Comparison of ENCODE assay signal across 1 cellular context in the genomic region with DNA sequence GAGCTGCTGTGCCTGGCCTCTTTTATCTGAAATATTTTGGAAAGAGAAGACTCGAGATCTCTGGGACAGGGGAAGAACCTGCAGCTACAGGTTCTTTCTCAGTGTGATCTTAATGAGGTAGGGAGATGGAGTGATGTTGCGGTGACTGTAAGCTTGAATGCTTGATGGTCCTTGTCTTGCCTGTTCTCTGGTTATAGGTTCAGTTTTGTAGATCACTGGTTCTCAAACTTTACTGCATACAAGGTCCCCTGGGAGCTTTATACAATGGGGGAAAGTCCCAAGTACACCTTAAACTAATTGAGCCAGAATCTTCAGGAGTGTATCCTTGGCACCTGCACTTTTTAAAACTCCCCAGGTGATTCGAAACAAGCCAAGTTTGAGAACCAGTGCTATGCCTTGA.
TF ChIP-seq lines count a peak whose summit lies in the region.

No MANE protein-coding gene starts in this region.

TF ChIP-seq in GM23338, 12 proteins besides CTCF, POLR2A, EP300 and RAD21 (continued from another document):
- TF ChIP-seq, protein P1, sequence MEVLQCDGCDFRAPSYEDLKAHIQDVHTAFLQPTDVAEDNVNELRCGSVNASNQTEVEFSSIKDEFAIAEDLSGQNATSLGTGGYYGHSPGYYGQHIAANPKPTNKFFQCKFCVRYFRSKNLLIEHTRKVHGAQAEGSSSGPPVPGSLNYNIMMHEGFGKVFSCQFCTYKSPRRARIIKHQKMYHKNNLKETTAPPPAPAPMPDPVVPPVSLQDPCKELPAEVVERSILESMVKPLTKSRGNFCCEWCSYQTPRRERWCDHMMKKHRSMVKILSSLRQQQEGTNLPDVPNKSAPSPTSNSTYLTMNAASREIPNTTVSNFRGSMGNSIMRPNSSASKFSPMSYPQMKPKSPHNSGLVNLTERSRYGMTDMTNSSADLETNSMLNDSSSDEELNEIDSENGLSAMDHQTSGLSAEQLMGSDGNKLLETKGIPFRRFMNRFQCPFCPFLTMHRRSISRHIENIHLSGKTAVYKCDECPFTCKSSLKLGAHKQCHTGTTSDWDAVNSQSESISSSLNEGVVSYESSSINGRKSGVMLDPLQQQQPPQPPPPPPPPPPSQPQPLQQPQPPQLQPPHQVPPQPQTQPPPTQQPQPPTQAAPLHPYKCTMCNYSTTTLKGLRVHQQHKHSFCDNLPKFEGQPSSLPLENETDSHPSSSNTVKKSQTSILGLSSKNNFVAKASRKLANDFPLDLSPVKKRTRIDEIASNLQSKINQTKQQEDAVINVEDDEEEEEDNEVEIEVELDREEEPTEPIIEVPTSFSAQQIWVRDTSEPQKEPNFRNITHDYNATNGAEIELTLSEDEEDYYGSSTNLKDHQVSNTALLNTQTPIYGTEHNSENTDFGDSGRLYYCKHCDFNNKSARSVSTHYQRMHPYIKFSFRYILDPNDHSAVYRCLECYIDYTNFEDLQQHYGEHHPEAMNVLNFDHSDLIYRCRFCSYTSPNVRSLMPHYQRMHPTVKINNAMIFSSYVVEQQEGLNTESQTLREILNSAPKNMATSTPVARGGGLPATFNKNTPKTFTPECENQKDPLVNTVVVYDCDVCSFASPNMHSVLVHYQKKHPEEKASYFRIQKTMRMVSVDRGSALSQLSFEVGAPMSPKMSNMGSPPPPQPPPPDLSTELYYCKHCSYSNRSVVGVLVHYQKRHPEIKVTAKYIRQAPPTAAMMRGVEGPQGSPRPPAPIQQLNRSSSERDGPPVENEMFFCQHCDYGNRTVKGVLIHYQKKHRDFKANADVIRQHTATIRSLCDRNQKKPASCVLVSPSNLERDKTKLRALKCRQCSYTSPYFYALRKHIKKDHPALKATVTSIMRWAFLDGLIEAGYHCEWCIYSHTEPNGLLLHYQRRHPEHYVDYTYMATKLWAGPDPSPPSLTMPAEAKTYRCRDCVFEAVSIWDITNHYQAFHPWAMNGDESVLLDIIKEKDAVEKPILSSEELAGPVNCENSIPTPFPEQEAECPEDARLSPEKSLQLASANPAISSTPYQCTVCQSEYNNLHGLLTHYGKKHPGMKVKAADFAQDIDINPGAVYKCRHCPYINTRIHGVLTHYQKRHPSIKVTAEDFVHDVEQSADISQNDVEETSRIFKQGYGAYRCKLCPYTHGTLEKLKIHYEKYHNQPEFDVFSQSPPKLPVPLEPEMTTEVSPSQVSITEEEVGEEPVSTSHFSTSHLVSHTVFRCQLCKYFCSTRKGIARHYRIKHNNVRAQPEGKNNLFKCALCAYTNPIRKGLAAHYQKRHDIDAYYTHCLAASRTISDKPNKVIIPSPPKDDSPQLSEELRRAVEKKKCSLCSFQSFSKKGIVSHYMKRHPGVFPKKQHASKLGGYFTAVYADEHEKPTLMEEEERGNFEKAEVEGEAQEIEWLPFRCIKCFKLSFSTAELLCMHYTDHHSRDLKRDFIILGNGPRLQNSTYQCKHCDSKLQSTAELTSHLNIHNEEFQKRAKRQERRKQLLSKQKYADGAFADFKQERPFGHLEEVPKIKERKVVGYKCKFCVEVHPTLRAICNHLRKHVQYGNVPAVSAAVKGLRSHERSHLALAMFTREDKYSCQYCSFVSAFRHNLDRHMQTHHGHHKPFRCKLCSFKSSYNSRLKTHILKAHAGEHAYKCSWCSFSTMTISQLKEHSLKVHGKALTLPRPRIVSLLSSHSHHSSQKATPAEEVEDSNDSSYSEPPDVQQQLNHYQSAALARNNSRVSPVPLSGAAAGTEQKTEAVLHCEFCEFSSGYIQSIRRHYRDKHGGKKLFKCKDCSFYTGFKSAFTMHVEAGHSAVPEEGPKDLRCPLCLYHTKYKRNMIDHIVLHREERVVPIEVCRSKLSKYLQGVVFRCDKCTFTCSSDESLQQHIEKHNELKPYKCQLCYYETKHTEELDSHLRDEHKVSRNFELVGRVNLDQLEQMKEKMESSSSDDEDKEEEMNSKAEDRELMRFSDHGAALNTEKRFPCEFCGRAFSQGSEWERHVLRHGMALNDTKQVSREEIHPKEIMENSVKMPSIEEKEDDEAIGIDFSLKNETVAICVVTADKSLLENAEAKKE (CRISPR knock-in tag; IDR thresholded peaks at IDR 0.05) = no peak
- TF ChIP-seq POLR2AphosphoS5 (IDR thresholded peaks at IDR 0.05; ENCODE audit: low read depth) = no peak
- TF ChIP-seq NANOG (IDR thresholded peaks at IDR 0.05; ENCODE audit: borderline replicate concordance) = no peak
- TF ChIP-seq, protein P2, sequence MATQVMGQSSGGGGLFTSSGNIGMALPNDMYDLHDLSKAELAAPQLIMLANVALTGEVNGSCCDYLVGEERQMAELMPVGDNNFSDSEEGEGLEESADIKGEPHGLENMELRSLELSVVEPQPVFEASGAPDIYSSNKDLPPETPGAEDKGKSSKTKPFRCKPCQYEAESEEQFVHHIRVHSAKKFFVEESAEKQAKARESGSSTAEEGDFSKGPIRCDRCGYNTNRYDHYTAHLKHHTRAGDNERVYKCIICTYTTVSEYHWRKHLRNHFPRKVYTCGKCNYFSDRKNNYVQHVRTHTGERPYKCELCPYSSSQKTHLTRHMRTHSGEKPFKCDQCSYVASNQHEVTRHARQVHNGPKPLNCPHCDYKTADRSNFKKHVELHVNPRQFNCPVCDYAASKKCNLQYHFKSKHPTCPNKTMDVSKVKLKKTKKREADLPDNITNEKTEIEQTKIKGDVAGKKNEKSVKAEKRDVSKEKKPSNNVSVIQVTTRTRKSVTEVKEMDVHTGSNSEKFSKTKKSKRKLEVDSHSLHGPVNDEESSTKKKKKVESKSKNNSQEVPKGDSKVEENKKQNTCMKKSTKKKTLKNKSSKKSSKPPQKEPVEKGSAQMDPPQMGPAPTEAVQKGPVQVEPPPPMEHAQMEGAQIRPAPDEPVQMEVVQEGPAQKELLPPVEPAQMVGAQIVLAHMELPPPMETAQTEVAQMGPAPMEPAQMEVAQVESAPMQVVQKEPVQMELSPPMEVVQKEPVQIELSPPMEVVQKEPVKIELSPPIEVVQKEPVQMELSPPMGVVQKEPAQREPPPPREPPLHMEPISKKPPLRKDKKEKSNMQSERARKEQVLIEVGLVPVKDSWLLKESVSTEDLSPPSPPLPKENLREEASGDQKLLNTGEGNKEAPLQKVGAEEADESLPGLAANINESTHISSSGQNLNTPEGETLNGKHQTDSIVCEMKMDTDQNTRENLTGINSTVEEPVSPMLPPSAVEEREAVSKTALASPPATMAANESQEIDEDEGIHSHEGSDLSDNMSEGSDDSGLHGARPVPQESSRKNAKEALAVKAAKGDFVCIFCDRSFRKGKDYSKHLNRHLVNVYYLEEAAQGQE (IDR thresholded peaks at IDR 0.05; ENCODE audit: unreplicated experiment) = no peak
- TF ChIP-seq, protein P3, sequence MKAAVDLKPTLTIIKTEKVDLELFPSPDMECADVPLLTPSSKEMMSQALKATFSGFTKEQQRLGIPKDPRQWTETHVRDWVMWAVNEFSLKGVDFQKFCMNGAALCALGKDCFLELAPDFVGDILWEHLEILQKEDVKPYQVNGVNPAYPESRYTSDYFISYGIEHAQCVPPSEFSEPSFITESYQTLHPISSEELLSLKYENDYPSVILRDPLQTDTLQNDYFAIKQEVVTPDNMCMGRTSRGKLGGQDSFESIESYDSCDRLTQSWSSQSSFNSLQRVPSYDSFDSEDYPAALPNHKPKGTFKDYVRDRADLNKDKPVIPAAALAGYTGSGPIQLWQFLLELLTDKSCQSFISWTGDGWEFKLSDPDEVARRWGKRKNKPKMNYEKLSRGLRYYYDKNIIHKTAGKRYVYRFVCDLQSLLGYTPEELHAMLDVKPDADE (IDR thresholded peaks at IDR 0.05) = no peak
- TF ChIP-seq ZNF114 (CRISPR knock-in tag; IDR thresholded peaks at IDR 0.05) = no peak
- TF ChIP-seq CREB1 (CRISPR knock-in tag; IDR thresholded peaks at IDR 0.05; ENCODE audit: low read depth) = no peak
- TF ChIP-seq ZNF331 (CRISPR knock-in tag; IDR thresholded peaks at IDR 0.05; ENCODE audit: low read depth) = no peak
- TF ChIP-seq EZH2 (IDR thresholded peaks at IDR 0.05; ENCODE audit: low read depth, unreplicated experiment) = no peak
